8 cellular contexts compared by ENCODE assay signal in the genomic region with DNA sequence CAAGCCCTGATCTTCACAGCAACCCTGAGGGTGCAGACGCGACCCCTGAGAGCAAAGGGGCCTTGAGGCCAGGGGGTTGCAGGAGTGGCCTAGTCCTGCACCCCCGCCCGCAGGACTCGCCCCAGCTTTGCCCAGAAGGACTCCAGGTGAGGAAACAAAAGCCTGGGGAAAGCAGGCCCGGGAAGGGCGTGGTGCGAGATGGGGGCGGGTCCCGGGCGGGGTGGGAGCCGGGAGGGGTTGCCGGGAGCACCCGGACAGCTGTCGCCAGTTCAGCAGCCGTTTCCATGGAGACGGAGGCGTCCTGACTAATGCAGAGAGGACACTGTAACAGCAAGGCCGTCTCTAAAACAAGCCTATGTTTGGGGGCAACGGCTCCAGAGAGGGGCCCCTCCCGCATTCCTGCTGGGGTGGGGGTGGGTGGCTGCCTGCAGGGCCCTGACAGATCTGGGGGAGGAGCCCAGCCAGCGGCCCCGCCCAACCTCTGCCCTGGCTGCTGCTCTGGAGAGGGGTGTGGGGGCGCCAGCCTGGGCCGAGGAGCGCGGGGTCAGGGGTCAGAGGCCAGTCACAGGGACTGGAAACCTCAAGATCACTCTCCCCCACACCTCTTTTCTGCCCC. TPM values are rescaled to one million over a fixed set of nuclear protein-coding genes. Genes with fewer than 3 reads are reported as not detected.
DNase-seq lines count a peak whose midpoint lies in the region; ATAC-seq and TF ChIP-seq lines count a peak whose summit lies in the region.

No MANE protein-coding gene starts in this region.

- H3K27me3 ChIP-seq in HUES64 (ENCODE audit: insufficient read depth, low read length) (peaks cover 58% of the 10 kb centered on the region), OCI-LY3 (ENCODE audit: low read depth, low read length) (no peaks in the 10 kb centered on the region)

- H3K79me2 ChIP-seq in OCI-LY3 (ENCODE audit: low read length): no peaks in the 10 kb centered on the region

- TF ChIP-seq CTCF in OCI-LY3 (IDR thresholded peaks at IDR 0.05; ENCODE audit: low read depth, low read length): no peak

- H2AFZ ChIP-seq in OCI-LY3 (ENCODE audit: low read depth, low read length): no peak overlapping the region

- H3K9me3 ChIP-seq in HUES64 (ENCODE audit: insufficient read depth, low read depth, low read length) (no peaks in the 10 kb centered on the region), OCI-LY3 (ENCODE audit: insufficient read depth, low read length) (no peaks in the 10 kb centered on the region)

- 6% methylated on average over 27 of the region's 27 CpGs for WGBS in HUES64

- H3K4me1 ChIP-seq in HUES64 (ENCODE audit: insufficient read depth, low read length) (peaks cover 18% of the 10 kb centered on the region), OCI-LY3 (ENCODE audit: low read length) (peaks cover 56% of the 10 kb centered on the region)

- ATAC-seq in GM21390 (IDR thresholded peaks at IDR 0.05; ENCODE audit: unreplicated experiment): no peak

- H3K36me3 ChIP-seq in HUES64 (ENCODE audit: insufficient read depth, low read length): no peaks in the 10 kb centered on the region
- H3K36me3 ChIP-seq in OCI-LY3 (replicated peaks; ENCODE audit: low read depth, low read length): no peaks in the 10 kb centered on the region

- H3K4me2 ChIP-seq in OCI-LY3 (ENCODE audit: low read length): peak overlapping the region; percentile 23

- H3K27ac ChIP-seq in HUES64 (ENCODE audit: low read depth, low read length) (no peak overlapping the region; the same call in 1 of the 2 replicates), OCI-LY3 (ENCODE audit: low read length) (no peak overlapping the region)

- H3K4me3 ChIP-seq in HUES64 (ENCODE audit: low read length): peak overlapping the region; percentile 38
- H3K4me3 ChIP-seq in OCI-LY3 (ENCODE audit: low read length): no peak overlapping the region

- H3K9ac ChIP-seq in HUES64 (ENCODE audit: low read depth, low read length) (no peak overlapping the region), OCI-LY3 (ENCODE audit: low read length) (no peak overlapping the region)

- DNase-seq in fibroblast of gingiva (ENCODE audit: low read depth) (peak; percentile 59), myocyte (ENCODE audit: low read depth) (peak; percentile 99), NOMO-1 treated with DMSO at 0.1 percent for 48 hours (lab: John Stamatoyannopoulos, UW; ENCODE audit: unreplicated experiment) (no peak), T-helper 2 cell (no peak), NCI-H446 treated with DMSO at 0.1 percent for 48 hours (lab: John Stamatoyannopoulos, UW) (no peak)

- H4K20me1 ChIP-seq in OCI-LY3 (ENCODE audit: insufficient read depth, low read length): no peaks in the 10 kb centered on the region

RNA-seq across cellular contexts. Expression of a gene that starts 3.0 kb away (rescaled TPM):
- polyA plus RNA-seq in HUES64 (2013, experiment 1 of 2): 0.80 TPM
- polyA plus RNA-seq in HUES64 (2013, experiment 2 of 2): 1.3 TPM
- total RNA-seq in myocyte: 30.0 and 67.0 TPM in 2 replicates
- 94.4 TPM for polyA plus RNA-seq in myocyte (2012)

RNA-seq across cellular contexts. Expression of a gene that starts 20.0 kb away (rescaled TPM):
- 1.4 TPM for polyA plus RNA-seq in HUES64 (2013, experiment 1 of 2)
- 3.0 TPM for polyA plus RNA-seq in HUES64 (2013, experiment 2 of 2)
- 12.8 and 19.2 TPM in 2 replicates for total RNA-seq in myocyte
- 15.1 TPM for polyA plus RNA-seq in myocyte (2012)

RNA-seq across cellular contexts. Expression of a gene that starts 34.7 kb away (rescaled TPM):
- 17.2 TPM for polyA plus RNA-seq in HUES64 (2013, experiment 1 of 2)
- 18.0 TPM for polyA plus RNA-seq in HUES64 (2013, experiment 2 of 2)
- total RNA-seq in myocyte: 6.1 and 31.3 TPM in 2 replicates
- 5.9 TPM for polyA plus RNA-seq in myocyte (2012)

Comparison
In these comparisons a context has a peak if more than half of its experiments do, and no peak if none do; other contexts are left out.
1. DNase-seq: peak in fibroblast of gingiva (single experiment) and myocyte (single experiment); none in NOMO-1 treated with DMSO at 0.1 percent for 48 hours (single experiment), T-helper 2 cell (0 of 5) and NCI-H446 treated with DMSO at 0.1 percent for 48 hours (single experiment).